In the genomic region with DNA sequence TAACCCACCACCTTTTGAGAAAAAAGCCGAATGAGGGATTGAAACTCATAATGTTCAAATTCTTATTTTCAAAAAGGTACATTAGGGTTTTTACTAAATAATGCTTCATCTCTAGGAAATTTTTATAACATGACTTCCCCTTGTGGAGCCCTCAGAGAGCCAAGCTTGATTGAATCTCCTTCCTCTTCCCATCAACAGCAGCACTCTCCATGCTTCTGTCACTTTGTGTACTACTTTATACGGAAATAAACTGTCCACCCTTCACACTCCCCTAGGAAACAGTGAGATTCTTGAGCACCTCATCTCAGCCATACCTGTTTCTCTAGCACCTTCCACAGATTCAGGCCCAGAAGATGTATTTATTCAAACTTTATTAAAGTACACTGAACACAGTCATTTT, we compare ENCODE assay signal across 1 cellular context.
TF ChIP-seq lines count a peak whose summit lies in the region.

No MANE protein-coding gene starts in this region.

TF ChIP-seq in WTC11, 78 proteins besides CTCF, POLR2A, EP300 and RAD21 (continued from another document):
- TF ChIP-seq, protein P1, sequence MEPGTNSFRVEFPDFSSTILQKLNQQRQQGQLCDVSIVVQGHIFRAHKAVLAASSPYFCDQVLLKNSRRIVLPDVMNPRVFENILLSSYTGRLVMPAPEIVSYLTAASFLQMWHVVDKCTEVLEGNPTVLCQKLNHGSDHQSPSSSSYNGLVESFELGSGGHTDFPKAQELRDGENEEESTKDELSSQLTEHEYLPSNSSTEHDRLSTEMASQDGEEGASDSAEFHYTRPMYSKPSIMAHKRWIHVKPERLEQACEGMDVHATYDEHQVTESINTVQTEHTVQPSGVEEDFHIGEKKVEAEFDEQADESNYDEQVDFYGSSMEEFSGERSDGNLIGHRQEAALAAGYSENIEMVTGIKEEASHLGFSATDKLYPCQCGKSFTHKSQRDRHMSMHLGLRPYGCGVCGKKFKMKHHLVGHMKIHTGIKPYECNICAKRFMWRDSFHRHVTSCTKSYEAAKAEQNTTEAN (CRISPR knock-in tag; IDR thresholded peaks at IDR 0.05) = no peak
- no peak for TF ChIP-seq ZBTB21 (CRISPR knock-in tag; IDR thresholded peaks at IDR 0.05; ENCODE audit: borderline replicate concordance)
- no peak for TF ChIP-seq NFYB (CRISPR knock-in tag; conservative IDR thresholded peaks at IDR 0.05; ENCODE audit: low read depth)
- TF ChIP-seq ZNF396 (CRISPR knock-in tag; IDR thresholded peaks at IDR 0.05; ENCODE audit: borderline replicate concordance) = no peak
- no peak for TF ChIP-seq MXD4 (CRISPR knock-in tag; IDR thresholded peaks at IDR 0.05; ENCODE audit: borderline replicate concordance)
- TF ChIP-seq, protein P2, sequence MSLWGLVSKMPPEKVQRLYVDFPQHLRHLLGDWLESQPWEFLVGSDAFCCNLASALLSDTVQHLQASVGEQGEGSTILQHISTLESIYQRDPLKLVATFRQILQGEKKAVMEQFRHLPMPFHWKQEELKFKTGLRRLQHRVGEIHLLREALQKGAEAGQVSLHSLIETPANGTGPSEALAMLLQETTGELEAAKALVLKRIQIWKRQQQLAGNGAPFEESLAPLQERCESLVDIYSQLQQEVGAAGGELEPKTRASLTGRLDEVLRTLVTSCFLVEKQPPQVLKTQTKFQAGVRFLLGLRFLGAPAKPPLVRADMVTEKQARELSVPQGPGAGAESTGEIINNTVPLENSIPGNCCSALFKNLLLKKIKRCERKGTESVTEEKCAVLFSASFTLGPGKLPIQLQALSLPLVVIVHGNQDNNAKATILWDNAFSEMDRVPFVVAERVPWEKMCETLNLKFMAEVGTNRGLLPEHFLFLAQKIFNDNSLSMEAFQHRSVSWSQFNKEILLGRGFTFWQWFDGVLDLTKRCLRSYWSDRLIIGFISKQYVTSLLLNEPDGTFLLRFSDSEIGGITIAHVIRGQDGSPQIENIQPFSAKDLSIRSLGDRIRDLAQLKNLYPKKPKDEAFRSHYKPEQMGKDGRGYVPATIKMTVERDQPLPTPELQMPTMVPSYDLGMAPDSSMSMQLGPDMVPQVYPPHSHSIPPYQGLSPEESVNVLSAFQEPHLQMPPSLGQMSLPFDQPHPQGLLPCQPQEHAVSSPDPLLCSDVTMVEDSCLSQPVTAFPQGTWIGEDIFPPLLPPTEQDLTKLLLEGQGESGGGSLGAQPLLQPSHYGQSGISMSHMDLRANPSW (CRISPR knock-in tag; conservative IDR thresholded peaks at IDR 0.05; ENCODE audit: low read depth) = no peak
